ENCODE assay signal across 8 cellular contexts in the genomic region with DNA sequence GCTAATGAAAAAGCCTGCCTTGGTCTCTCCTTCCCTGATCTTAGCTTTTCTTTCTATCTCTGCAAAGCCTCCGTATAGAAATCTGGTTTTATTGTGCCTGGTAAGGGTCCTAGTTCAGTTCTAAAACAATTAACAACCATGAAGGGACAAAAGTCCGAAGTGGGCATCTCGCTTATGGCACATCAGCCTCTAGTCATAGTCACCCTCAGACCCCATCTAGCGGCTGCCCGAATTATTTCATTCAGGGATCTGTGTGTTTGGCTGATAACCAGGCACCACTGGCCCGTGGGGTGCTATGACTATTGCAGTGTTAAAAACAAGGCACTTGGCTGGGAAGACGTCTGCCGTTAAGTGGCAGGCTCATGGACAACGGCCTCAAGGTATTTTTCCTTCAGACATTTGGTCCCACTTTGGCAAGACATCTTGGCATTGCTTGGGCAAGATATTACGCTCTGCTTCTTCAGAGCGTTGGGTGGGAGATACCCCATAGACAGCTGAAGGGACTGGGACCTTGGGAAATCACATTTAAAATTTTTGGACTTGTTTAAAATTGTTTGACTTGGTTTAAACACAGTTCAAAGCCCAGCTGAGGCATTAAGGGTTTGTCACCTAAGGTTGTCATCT.
DNase-seq lines count a peak whose midpoint lies in the region; ATAC-seq, FAIRE-seq and TF ChIP-seq lines count a peak whose summit lies in the region.

No MANE protein-coding gene starts in this region.

- H3K79me2 ChIP-seq in Loucy (ENCODE audit: insufficient read depth, low read length) = no peaks in the 10 kb centered on the region

- peak; percentile 20 for FAIRE-seq in H54 (lab: Jason Lieb, UNC)

- H3K27ac ChIP-seq in heart left ventricle = no peak overlapping the region

- no peaks in the 10 kb centered on the region for H3K9me3 Mint-ChIP-seq in activated naive CD4-positive, alpha-beta T cell treated with anti-CD3 and anti-CD28 coated beads, Interleukin-2, amount 50 U/mL, for 72 hours

- no peak for DNase-seq in GM06990 (ENCODE audit: extremely low read depth, insufficient read length)
- DNase-seq in H54 (ENCODE audit: insufficient read length, low spot score) = peak; percentile 70
- DNase-seq in SK-N-DZ (ENCODE audit: low spot score) = peak; percentile 78
- peak in 1 of 2 donors; percentile 72 for DNase-seq in activated naive CD4-positive, alpha-beta T cell treated with anti-CD3 and anti-CD28 coated beads, Interleukin-2, amount 50 U/mL, for 72 hours (ENCODE audit: low spot score in 2 of 2)
- peak in 4 of 5 donors; percentile 44 to 65 (median 56) for DNase-seq in heart left ventricle
- DNase-seq in retina = peak; percentile 63
- DNase-seq in cerebellar nuclear complex (lab: John Stamatoyannopoulos, UW) = no peak

- H3K4me1 ChIP-seq in Loucy (ENCODE audit: insufficient read depth, low read length, poor library complexity, severe bottlenecking) (no peaks in the 10 kb centered on the region), heart left ventricle (peaks cover 0 to 4% (median 0%) of the 10 kb centered on the region in 12 donors)

- H3K36me3 Mint-ChIP-seq in activated naive CD4-positive, alpha-beta T cell treated with anti-CD3 and anti-CD28 coated beads, Interleukin-2, amount 50 U/mL, for 72 hours = no peaks in the 10 kb centered on the region

- peak overlapping the region; percentile 82 for H2AFZ ChIP-seq in Loucy (ENCODE audit: low read length)

- H3K4me2 ChIP-seq in Loucy (ENCODE audit: low read depth, low read length, poor library complexity, severe bottlenecking) = peak overlapping the region; percentile 58

- H3K9me3 ChIP-seq in Loucy (ENCODE audit: insufficient read depth, low read depth, low read length) (no peaks in the 10 kb centered on the region), heart left ventricle (no peaks in the 10 kb centered on the region)

- H3F3A ChIP-seq in Loucy (ENCODE audit: low read depth) = no peaks in the 10 kb centered on the region

- H3K27ac Mint-ChIP-seq in activated naive CD4-positive, alpha-beta T cell treated with anti-CD3 and anti-CD28 coated beads, Interleukin-2, amount 50 U/mL, for 72 hours = no peak overlapping the region

- peak; percentile 73 for TF ChIP-seq CTCF in GM06990 (IDR thresholded peaks at IDR 0.05; ENCODE audit: insufficient read depth, low read length, poor library complexity, severe bottlenecking)
- peak; percentile 84 for TF ChIP-seq CTCF in Loucy (conservative IDR thresholded peaks at IDR 0.05; ENCODE audit: low read length)
- peak; percentile 51 to 79 (median 62) for TF ChIP-seq CTCF in heart left ventricle (IDR thresholded peaks at IDR 0.05)

- intact Hi-C loops in heart left ventricle (cut with DNase I) = loop anchor here in 7 of 10 donors (2.0 to 10.0 kb wide), 8 partner anchors 122 to 394 kb away; no protein-coding TSS in a partner anchor

- H3K4me3 ChIP-seq in GM06990 (replicated peaks; ENCODE audit: low read depth, low read length) = no peak overlapping the region
- peak overlapping the region; percentile 58 for H3K4me3 ChIP-seq in Loucy (ENCODE audit: low read length, poor library complexity, severe bottlenecking)
- H3K4me3 ChIP-seq in heart left ventricle = no peak overlapping the region

- TF ChIP-seq POLR2A in H54 (IDR thresholded peaks at IDR 0.05; ENCODE audit: low read depth, low read length) = no peak
- TF ChIP-seq POLR2A in heart left ventricle (IDR thresholded peaks at IDR 0.05) = no peak

- no peaks in the 10 kb centered on the region for H3K27me3 ChIP-seq in GM06990 (replicated peaks; ENCODE audit: control insufficient read depth, insufficient read depth, low read length)
- no peaks in the 10 kb centered on the region for H3K27me3 ChIP-seq in Loucy (ENCODE audit: insufficient read depth, low read length, poor library complexity, severe bottlenecking)
- H3K27me3 ChIP-seq in heart left ventricle = peaks cover 0 to 34% (median 11%) of the 10 kb centered on the region in 9 donors

- no peaks in the 10 kb centered on the region for H4K20me1 ChIP-seq in Loucy (ENCODE audit: insufficient read depth, low read length, poor library complexity, severe bottlenecking)

- 19 to 21% (median 20%) methylated on average over 11 of the region's 11 CpGs for WGBS in heart left ventricle, 4 donors

- no peak overlapping the region for H3K9ac ChIP-seq in Loucy (ENCODE audit: low read depth, low read length, poor library complexity, severe bottlenecking)

- peak; percentile 71 to 85 for ATAC-seq in activated naive CD4-positive, alpha-beta T cell treated with anti-CD3 and anti-CD28 coated beads, Interleukin-2, amount 50 U/mL, for 72 hours
- peak in 3 of 4 donors; percentile 69 to 83 (median 72) for ATAC-seq in heart left ventricle

- H3K9me2 ChIP-seq in Loucy (replicated peaks; ENCODE audit: low read depth, low read length) = no peaks in the 10 kb centered on the region

- H3K36me3 ChIP-seq in GM06990 (ENCODE audit: control insufficient read depth, insufficient read depth, low read length) = no peaks in the 10 kb centered on the region
- H3K36me3 ChIP-seq in Loucy (ENCODE audit: insufficient read depth, low read length) = no peaks in the 10 kb centered on the region
- no peaks in the 10 kb centered on the region for H3K36me3 ChIP-seq in heart left ventricle

Comparison
In these comparisons a context has a peak if more than half of its experiments do, and no peak if none do; other contexts are left out.
1. DNase-seq: peak in H54 (single experiment), SK-N-DZ (single experiment), heart left ventricle (4 of 5) and retina (single experiment); none in GM06990 (single experiment) and cerebellar nuclear complex (0 of 2).
2. Peak in every context shown above with its lines, with median percentiles within 50 percentile points of each other: CTCF ChIP-seq.